Comparison of ENCODE assay signal across 1 cellular context in genomic region chr1:51564124-51564523, GRCh38.
TF ChIP-seq lines count a peak whose summit lies in the region.

No MANE protein-coding gene starts in this region.

TF ChIP-seq in K562, 482 proteins besides CTCF, POLR2A, EP300 and RAD21 (continued from another document):
- TF ChIP-seq MTA3 (IDR thresholded peaks at IDR 0.05; ENCODE audit: borderline replicate concordance) (no peak), THRA (IDR thresholded peaks at IDR 0.05) (no peak), KDM4B (IDR thresholded peaks at IDR 0.05; ENCODE audit: borderline replicate concordance in 2 of 2, low read depth in 1 of 2) (no peak), ESRRB (CRISPR knock-in tag; IDR thresholded peaks at IDR 0.05; ENCODE audit: borderline replicate concordance) (no peak), NR2C2 (CRISPR knock-in tag; IDR thresholded peaks at IDR 0.05) (no peak), NR2C2 (tag; IDR thresholded peaks at IDR 0.05) (peak; percentile 29; the same call in 1 of the 2 replicates), FOXA3 (CRISPR knock-in tag; conservative IDR thresholded peaks at IDR 0.05 in 1 of 2, IDR thresholded peaks at IDR 0.05 in 1 of 2) (no peak), NFRKB (IDR thresholded peaks at IDR 0.05; ENCODE audit: low read depth) (no peak), SP2 (IDR thresholded peaks at IDR 0.05; ENCODE audit: extremely low read depth, low read depth, low read length, poor library complexity, severe bottlenecking) (no peak), ZNF324 (CRISPR knock-in tag; IDR thresholded peaks at IDR 0.05) (no peak)
- TF ChIP-seq, protein P1, sequence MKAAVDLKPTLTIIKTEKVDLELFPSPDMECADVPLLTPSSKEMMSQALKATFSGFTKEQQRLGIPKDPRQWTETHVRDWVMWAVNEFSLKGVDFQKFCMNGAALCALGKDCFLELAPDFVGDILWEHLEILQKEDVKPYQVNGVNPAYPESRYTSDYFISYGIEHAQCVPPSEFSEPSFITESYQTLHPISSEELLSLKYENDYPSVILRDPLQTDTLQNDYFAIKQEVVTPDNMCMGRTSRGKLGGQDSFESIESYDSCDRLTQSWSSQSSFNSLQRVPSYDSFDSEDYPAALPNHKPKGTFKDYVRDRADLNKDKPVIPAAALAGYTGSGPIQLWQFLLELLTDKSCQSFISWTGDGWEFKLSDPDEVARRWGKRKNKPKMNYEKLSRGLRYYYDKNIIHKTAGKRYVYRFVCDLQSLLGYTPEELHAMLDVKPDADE (conservative IDR thresholded peaks at IDR 0.05; ENCODE audit: control insufficient read depth, low read depth, low read length): no peak
